In genomic region chr11:130866831-130867230, GRCh38 we compare ENCODE assay signal across 20 cellular contexts. TPM values are rescaled to one million over a fixed set of nuclear protein-coding genes. Genes with fewer than 3 reads are reported as not detected.
DNase-seq lines count a peak whose midpoint lies in the region; ATAC-seq and TF ChIP-seq lines count a peak whose summit lies in the region.
"Had no signal": no experiment of that assay in that cellular context is flagged by ENCODE, and none has a peak within 500 bp of the region (broad histone marks: within the 10 kb centered on the region; RNA-seq: fewer than 3 reads in every experiment).

No MANE protein-coding gene starts in this region.

- ATAC-seq in heart left ventricle, result peak in 2 of 4 donors; percentile 29 to 32
- ATAC-seq in Right ventricle myocardium inferior, result no peak
- ATAC-seq in gastrocnemius medialis, result no peak
- no peak for ATAC-seq in HG03439 (IDR thresholded peaks at IDR 0.05; ENCODE audit: unreplicated experiment)

- in situ Hi-C loops in gastrocnemius medialis (cut with MboI; ENCODE audit: low sequenced_read_pairs in 4 of 4), result loop anchor here in 3 of 4 donors (10.0 to 25.0 kb wide), 2 partner anchors 432 to 655 kb away; no protein-coding TSS in a partner anchor

- TF ChIP-seq CTCF in heart left ventricle (IDR thresholded peaks at IDR 0.05) (no peak), left ventricle myocardium inferior (IDR thresholded peaks at IDR 0.05; ENCODE audit: borderline replicate concordance) (no peak), gastrocnemius medialis (IDR thresholded peaks at IDR 0.05 in 4 of 5, conservative IDR thresholded peaks at IDR 0.05 in 1 of 5) (no peak)

- DNase-seq in heart left ventricle (peak in 1 of 5 donors; percentile 22), Right ventricle myocardium inferior (ENCODE audit: missing footprints) (no peak), left ventricle myocardium inferior (no peak), gastrocnemius medialis (no peak), UCSD-AML1 (lab: John Stamatoyannopoulos, UW; ENCODE audit: unreplicated experiment) (no peak), NK-92 (lab: John Stamatoyannopoulos, UW; ENCODE audit: unreplicated experiment) (no peak)
- DNase-seq in activated effector memory CD4-positive, alpha-beta T cell treated with anti-CD3 and anti-CD28 coated beads, Interleukin-2, amount 50 U/mL, for 16 hours, result no peak
- DNase-seq: DMS53, GDM1, GM23248, H9, HFFc6, MV-4-11, NCI-H1694, NCI-H2081, NCI-H2171, NCI-H524 treated with DMSO at 0.1 percent for 48 hours, SHP77 had no signal

- no peaks in the 10 kb centered on the region for H3K27me3 ChIP-seq in heart left ventricle
- H3K27me3 ChIP-seq in left ventricle myocardium inferior (ENCODE audit: low read depth), result no peaks in the 10 kb centered on the region
- no peaks in the 10 kb centered on the region for H3K27me3 ChIP-seq in gastrocnemius medialis

- H3K4me1 ChIP-seq in heart left ventricle, result peaks cover 0 to 52% (median 25%) of the 10 kb centered on the region in 12 donors
- peaks cover 48% of the 10 kb centered on the region for H3K4me1 ChIP-seq in left ventricle myocardium inferior
- peaks cover 49 to 72% of the 10 kb centered on the region in 2 donors for H3K4me1 ChIP-seq in gastrocnemius medialis

- TF ChIP-seq POLR2A in heart left ventricle (IDR thresholded peaks at IDR 0.05) (no peak), gastrocnemius medialis (IDR thresholded peaks at IDR 0.05) (no peak)

- no peak overlapping the region for H3K4me3 ChIP-seq in heart left ventricle
- H3K4me3 ChIP-seq in left ventricle myocardium inferior, result no peak overlapping the region
- no peak overlapping the region for H3K4me3 ChIP-seq in gastrocnemius medialis
- H3K4me3 ChIP-seq: GM23248 had no signal

- intact Hi-C loops in heart left ventricle (cut with DNase I) (loop anchor here in 2 of 10 donors (10.0 kb wide), 1 partner anchor 652 kb away; no protein-coding TSS in a partner anchor), Right ventricle myocardium inferior (cut with DNase I) (no loop called here), left ventricle myocardium inferior (cut with micrococcal nuclease) (no loop called here), gastrocnemius medialis (cut with DNase I; ENCODE audit: low total_unique reads) (loop anchor here (1.0 to 5.0 kb wide), 2 partner anchors 27 to 500 kb away; no protein-coding TSS in a partner anchor)

- 49 to 62% (median 57%) methylated on average over 4 of the region's 4 CpGs for WGBS in heart left ventricle, 4 donors

- H3K9me3 ChIP-seq in heart left ventricle, result no peaks in the 10 kb centered on the region
- H3K9me3 ChIP-seq in left ventricle myocardium inferior (replicated peaks), result no peaks in the 10 kb centered on the region
- H3K9me3 ChIP-seq in gastrocnemius medialis, result no peaks in the 10 kb centered on the region

- H3K36me3 ChIP-seq in heart left ventricle (peaks cover 0 to 26% (median 12%) of the 10 kb centered on the region in 9 donors), left ventricle myocardium inferior (no peaks in the 10 kb centered on the region), gastrocnemius medialis (no peaks in the 10 kb centered on the region)

- H3K27ac ChIP-seq in heart left ventricle (peak overlapping the region in 11 of 12 donors; percentile 64 to 91 (median 87)), left ventricle myocardium inferior (replicated peaks) (peak overlapping the region; percentile 91), gastrocnemius medialis (peak overlapping the region in 3 of 4 donors; percentile 65 to 84 (median 75))
- H3K27ac ChIP-seq: C4-2B, GM23248 had no signal

RNA-seq across cellular contexts. Expression of gene SNX19, which starts 49.4 kb away (rescaled TPM):
- total RNA-seq in heart left ventricle (100 to 1,000 TPM in 1 of 9 donors, 10 to 100 TPM in 8; 35.3 to 121 (median 58.3) TPM), Right ventricle myocardium inferior (54.9 TPM), left ventricle myocardium inferior (56.0 TPM), gastrocnemius medialis (10 to 100 TPM; 37.9 to 88.2 (median 72.0) TPM)
- 10 to 100 TPM; 10.8 to 37.0 TPM for polyA plus RNA-seq in heart left ventricle
